17 cellular contexts compared by ENCODE assay signal in genomic region chr3:179158336-179159039, GRCh38. TPM values are rescaled to one million over a fixed set of nuclear protein-coding genes. Genes with fewer than 3 reads are reported as not detected.
DNase-seq lines count a peak whose midpoint lies in the region; ATAC-seq, FAIRE-seq and TF ChIP-seq lines count a peak whose summit lies in the region.
"Had no signal": no experiment of that assay in that cellular context is flagged by ENCODE, and none has a peak within 500 bp of the region (broad histone marks: within the 10 kb centered on the region; RNA-seq: fewer than 3 reads in every experiment).

No MANE protein-coding gene starts in this region.

- no peaks in the 10 kb centered on the region for H3K4me1 ChIP-seq in mesendoderm (ENCODE audit: control insufficient read depth, low read depth, low read length)
- H3K4me1 ChIP-seq: BE2C had no signal

- H3K36me3 ChIP-seq in mesendoderm (ENCODE audit: control insufficient read depth, insufficient read depth, low read length) = no peaks in the 10 kb centered on the region
- H3K36me3 ChIP-seq: BE2C, gastroesophageal sphincter had no signal

- H3K79me1 ChIP-seq in mesendoderm (ENCODE audit: low read length) = peaks cover 15% of the 10 kb centered on the region

- FAIRE-seq in GM12891 (lab: Jason Lieb, UNC) = peak; percentile 74
- FAIRE-seq: endometrium, kidney had no signal

- H3K9ac ChIP-seq in mesendoderm (ENCODE audit: low read length) = no peak overlapping the region

- no peak overlapping the region for H3K18ac ChIP-seq in mesendoderm (ENCODE audit: low read length)

- WGBS in mesendoderm (ENCODE audit: extremely low coverage, insufficient coverage, low lambda C conversion rate) = no CpG with 5 or more reads among the region's 6 CpGs

- H2AK5ac ChIP-seq in mesendoderm (ENCODE audit: low read length) = no peak overlapping the region

- H3K27me3 ChIP-seq in mesendoderm (ENCODE audit: insufficient read depth, low read length, poor library complexity) = no peaks in the 10 kb centered on the region
- H3K27me3 ChIP-seq: BE2C, gastroesophageal sphincter had no signal

- H3K4me3 ChIP-seq in mesendoderm (ENCODE audit: low read length) = no peak overlapping the region
- H3K4me3 ChIP-seq: gastroesophageal sphincter had no signal

- no peak overlapping the region for H3K4me2 ChIP-seq in mesendoderm (ENCODE audit: low read length)

- peaks cover 18% of the 10 kb centered on the region for H3K79me2 ChIP-seq in mesendoderm (ENCODE audit: control insufficient read depth, insufficient read depth, low read length)

- no peak overlapping the region for H4K5ac ChIP-seq in mesendoderm (ENCODE audit: low read length)

- no peak for DNase-seq in GM12891 (ENCODE audit: insufficient read length, low spot score)
- DNase-seq in stimulated activated CD8-positive, alpha-beta memory T cell treated with anti-CD3 and anti-CD28 coated beads, Interleukin-4, amount 100 ng/mL, for 48 hours = no peak
- no peak for DNase-seq in mesendoderm
- DNase-seq in DMS114 treated with DMSO at 0.1 percent for 48 hours (lab: John Stamatoyannopoulos, UW; ENCODE audit: unreplicated experiment) = no peak
- DNase-seq in globus pallidus (ENCODE audit: low spot score) = no peak
- DNase-seq: activated CD4-positive, alpha-beta T cell treated with anti-CD3 and anti-CD28 coated beads, Interleukin-2, amount 50 U/mL, for 4 hours; activated naive CD4-positive, alpha-beta T cell treated with anti-CD3 and anti-CD28 coated beads for 36 hours; BE2C; kidney; NCI-H1105 treated with DMSO at 0.1 percent for 48 hours; NCI-H446; RPMI8226 had no signal

- H2BK120ac ChIP-seq in mesendoderm (ENCODE audit: low read depth, low read length) = no peak overlapping the region

- H4K8ac ChIP-seq in mesendoderm (ENCODE audit: low read depth, low read length) = no peak overlapping the region

- no peak overlapping the region for H3K27ac ChIP-seq in mesendoderm (ENCODE audit: low read depth, low read length)
- H3K27ac ChIP-seq: gastroesophageal sphincter had no signal

- no peak overlapping the region for H3K4ac ChIP-seq in mesendoderm (ENCODE audit: low read depth, low read length)

- no peak for TF ChIP-seq POLR2A in GM12891 (IDR thresholded peaks at IDR 0.05; ENCODE audit: low read depth, low read length)

- no peak overlapping the region for H3K23ac ChIP-seq in mesendoderm (ENCODE audit: low read length)

- no peak overlapping the region for H2BK5ac ChIP-seq in mesendoderm (ENCODE audit: low read length)

- no peak overlapping the region for H3K56ac ChIP-seq in mesendoderm (ENCODE audit: low read length)

- no peak overlapping the region for H2BK15ac ChIP-seq in mesendoderm (replicated peaks; ENCODE audit: low read depth)

- ATAC-seq in GM18909 (IDR thresholded peaks at IDR 0.05; ENCODE audit: poor library complexity, unreplicated experiment) (peak; percentile 89), HG02610 (IDR thresholded peaks at IDR 0.05; ENCODE audit: unreplicated experiment) (peak; percentile 41), HG03439 (IDR thresholded peaks at IDR 0.05; ENCODE audit: unreplicated experiment) (peak; percentile 74)
- ATAC-seq: gastroesophageal sphincter had no signal

TF ChIP-seq in GM12891, 5 proteins besides CTCF, POLR2A, EP300 and RAD21:
- TF ChIP-seq POU2F2 (IDR thresholded peaks at IDR 0.05; ENCODE audit: low read depth, low read length) = peak; percentile 46; the same call in 1 of the 2 replicates
- no peak for TF ChIP-seq SPI1 (IDR thresholded peaks at IDR 0.05; ENCODE audit: low read depth, low read length)
- no peak for TF ChIP-seq PAX5 (IDR thresholded peaks at IDR 0.05; ENCODE audit: insufficient read depth, low read length, severe bottlenecking)
- TF ChIP-seq POLR2AphosphoS5 (IDR thresholded peaks at IDR 0.05; ENCODE audit: low read depth, low read length) = no peak

RNA-seq across cellular contexts. Expression of gene PIK3CA, which starts 10.3 kb away (rescaled TPM):
- polyA plus RNA-seq in GM12891 (2012; ENCODE audit: low read depth, missing spikeins) = 12.8 TPM
- polyA plus RNA-seq in mesendoderm (2013, experiment 1 of 2) = 6.0 TPM
- 6.4 TPM for polyA plus RNA-seq in mesendoderm (2013, experiment 2 of 2)
